1 cellular context compared by ENCODE assay signal in the genomic region with DNA sequence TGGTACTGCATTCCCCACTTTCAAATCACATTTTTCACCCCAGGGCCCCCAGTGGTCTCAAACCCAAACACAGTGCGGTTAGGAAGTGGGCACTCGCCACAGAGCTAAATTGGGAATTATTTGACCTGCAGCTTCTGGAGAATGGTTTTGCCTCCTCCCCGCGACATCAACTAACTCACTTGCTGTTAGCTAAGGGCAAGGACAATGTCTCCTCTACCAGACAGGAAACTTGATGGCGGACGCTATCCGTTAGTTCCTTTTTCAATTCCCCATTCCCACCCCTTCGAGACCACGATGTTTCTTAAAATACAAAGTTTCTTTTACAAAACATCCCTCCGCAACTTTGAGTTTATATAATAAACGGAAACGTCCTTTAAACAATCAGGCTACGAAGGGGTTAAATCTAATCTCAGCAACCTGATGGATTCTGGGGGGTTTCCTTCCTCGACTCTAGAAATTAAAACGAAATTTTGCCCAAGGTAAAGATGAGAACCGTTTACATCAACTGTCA.
TF ChIP-seq lines count a peak whose summit lies in the region.

No MANE protein-coding gene starts in this region.

TF ChIP-seq in GM12878, 131 proteins besides CTCF, POLR2A, EP300 and RAD21 (continued from another document and continues in another):
- TF ChIP-seq, protein P1, sequence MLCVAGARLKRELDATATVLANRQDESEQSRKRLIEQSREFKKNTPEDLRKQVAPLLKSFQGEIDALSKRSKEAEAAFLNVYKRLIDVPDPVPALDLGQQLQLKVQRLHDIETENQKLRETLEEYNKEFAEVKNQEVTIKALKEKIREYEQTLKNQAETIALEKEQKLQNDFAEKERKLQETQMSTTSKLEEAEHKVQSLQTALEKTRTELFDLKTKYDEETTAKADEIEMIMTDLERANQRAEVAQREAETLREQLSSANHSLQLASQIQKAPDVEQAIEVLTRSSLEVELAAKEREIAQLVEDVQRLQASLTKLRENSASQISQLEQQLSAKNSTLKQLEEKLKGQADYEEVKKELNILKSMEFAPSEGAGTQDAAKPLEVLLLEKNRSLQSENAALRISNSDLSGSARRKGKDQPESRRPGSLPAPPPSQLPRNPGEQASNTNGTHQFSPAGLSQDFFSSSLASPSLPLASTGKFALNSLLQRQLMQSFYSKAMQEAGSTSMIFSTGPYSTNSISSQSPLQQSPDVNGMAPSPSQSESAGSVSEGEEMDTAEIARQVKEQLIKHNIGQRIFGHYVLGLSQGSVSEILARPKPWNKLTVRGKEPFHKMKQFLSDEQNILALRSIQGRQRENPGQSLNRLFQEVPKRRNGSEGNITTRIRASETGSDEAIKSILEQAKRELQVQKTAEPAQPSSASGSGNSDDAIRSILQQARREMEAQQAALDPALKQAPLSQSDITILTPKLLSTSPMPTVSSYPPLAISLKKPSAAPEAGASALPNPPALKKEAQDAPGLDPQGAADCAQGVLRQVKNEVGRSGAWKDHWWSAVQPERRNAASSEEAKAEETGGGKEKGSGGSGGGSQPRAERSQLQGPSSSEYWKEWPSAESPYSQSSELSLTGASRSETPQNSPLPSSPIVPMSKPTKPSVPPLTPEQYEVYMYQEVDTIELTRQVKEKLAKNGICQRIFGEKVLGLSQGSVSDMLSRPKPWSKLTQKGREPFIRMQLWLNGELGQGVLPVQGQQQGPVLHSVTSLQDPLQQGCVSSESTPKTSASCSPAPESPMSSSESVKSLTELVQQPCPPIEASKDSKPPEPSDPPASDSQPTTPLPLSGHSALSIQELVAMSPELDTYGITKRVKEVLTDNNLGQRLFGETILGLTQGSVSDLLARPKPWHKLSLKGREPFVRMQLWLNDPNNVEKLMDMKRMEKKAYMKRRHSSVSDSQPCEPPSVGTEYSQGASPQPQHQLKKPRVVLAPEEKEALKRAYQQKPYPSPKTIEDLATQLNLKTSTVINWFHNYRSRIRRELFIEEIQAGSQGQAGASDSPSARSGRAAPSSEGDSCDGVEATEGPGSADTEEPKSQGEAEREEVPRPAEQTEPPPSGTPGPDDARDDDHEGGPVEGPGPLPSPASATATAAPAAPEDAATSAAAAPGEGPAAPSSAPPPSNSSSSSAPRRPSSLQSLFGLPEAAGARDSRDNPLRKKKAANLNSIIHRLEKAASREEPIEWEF (IDR thresholded peaks at IDR 0.05; ENCODE audit: insufficient replicate concordance, low read depth, low read length) = no peak
- no peak for TF ChIP-seq NFYA (IDR thresholded peaks at IDR 0.05; ENCODE audit: borderline replicate concordance, low read depth, low read length)
- TF ChIP-seq, protein P2, sequence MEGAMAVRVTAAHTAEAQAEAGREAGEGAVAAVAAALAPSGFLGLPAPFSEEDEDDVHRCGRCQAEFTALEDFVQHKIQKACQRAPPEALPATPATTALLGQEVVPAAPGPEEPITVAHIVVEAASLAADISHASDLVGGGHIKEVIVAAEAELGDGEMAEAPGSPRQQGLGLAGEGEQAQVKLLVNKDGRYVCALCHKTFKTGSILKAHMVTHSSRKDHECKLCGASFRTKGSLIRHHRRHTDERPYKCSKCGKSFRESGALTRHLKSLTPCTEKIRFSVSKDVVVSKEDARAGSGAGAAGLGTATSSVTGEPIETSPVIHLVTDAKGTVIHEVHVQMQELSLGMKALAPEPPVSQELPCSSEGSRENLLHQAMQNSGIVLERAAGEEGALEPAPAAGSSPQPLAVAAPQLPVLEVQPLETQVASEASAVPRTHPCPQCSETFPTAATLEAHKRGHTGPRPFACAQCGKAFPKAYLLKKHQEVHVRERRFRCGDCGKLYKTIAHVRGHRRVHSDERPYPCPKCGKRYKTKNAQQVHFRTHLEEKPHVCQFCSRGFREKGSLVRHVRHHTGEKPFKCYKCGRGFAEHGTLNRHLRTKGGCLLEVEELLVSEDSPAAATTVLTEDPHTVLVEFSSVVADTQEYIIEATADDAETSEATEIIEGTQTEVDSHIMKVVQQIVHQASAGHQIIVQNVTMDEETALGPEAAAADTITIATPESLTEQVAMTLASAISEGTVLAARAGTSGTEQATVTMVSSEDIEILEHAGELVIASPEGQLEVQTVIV (IDR thresholded peaks at IDR 0.05; ENCODE audit: borderline replicate concordance, partially characterized antibody) = no peak
- TF ChIP-seq EZH2 (IDR thresholded peaks at IDR 0.05; ENCODE audit: borderline replicate concordance, control insufficient read depth, low read depth, low read length) = no peak
- TF ChIP-seq, protein P3, sequence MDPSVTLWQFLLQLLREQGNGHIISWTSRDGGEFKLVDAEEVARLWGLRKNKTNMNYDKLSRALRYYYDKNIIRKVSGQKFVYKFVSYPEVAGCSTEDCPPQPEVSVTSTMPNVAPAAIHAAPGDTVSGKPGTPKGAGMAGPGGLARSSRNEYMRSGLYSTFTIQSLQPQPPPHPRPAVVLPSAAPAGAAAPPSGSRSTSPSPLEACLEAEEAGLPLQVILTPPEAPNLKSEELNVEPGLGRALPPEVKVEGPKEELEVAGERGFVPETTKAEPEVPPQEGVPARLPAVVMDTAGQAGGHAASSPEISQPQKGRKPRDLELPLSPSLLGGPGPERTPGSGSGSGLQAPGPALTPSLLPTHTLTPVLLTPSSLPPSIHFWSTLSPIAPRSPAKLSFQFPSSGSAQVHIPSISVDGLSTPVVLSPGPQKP (IDR thresholded peaks at IDR 0.05; ENCODE audit: low read depth, low read length) = no peak
- TF ChIP-seq FOXK2 (IDR thresholded peaks at IDR 0.05) = no peak
- TF ChIP-seq, protein P4, sequence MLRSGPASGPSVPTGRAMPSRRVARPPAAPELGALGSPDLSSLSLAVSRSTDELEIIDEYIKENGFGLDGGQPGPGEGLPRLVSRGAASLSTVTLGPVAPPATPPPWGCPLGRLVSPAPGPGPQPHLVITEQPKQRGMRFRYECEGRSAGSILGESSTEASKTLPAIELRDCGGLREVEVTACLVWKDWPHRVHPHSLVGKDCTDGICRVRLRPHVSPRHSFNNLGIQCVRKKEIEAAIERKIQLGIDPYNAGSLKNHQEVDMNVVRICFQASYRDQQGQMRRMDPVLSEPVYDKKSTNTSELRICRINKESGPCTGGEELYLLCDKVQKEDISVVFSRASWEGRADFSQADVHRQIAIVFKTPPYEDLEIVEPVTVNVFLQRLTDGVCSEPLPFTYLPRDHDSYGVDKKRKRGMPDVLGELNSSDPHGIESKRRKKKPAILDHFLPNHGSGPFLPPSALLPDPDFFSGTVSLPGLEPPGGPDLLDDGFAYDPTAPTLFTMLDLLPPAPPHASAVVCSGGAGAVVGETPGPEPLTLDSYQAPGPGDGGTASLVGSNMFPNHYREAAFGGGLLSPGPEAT (IDR thresholded peaks at IDR 0.05; ENCODE audit: low read depth) = peak; percentile 68; the same call in 1 of the 2 replicates
- no peak for TF ChIP-seq RAD51 (IDR thresholded peaks at IDR 0.05)
- TF ChIP-seq, protein P5, sequence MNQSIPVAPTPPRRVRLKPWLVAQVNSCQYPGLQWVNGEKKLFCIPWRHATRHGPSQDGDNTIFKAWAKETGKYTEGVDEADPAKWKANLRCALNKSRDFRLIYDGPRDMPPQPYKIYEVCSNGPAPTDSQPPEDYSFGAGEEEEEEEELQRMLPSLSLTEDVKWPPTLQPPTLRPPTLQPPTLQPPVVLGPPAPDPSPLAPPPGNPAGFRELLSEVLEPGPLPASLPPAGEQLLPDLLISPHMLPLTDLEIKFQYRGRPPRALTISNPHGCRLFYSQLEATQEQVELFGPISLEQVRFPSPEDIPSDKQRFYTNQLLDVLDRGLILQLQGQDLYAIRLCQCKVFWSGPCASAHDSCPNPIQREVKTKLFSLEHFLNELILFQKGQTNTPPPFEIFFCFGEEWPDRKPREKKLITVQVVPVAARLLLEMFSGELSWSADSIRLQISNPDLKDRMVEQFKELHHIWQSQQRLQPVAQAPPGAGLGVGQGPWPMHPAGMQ (IDR thresholded peaks at IDR 0.05; ENCODE audit: borderline replicate concordance) = no peak
- no peak for TF ChIP-seq RFX5 (IDR thresholded peaks at IDR 0.05; ENCODE audit: low read depth, low read length)
- TF ChIP-seq SPI1 (IDR thresholded peaks at IDR 0.05; ENCODE audit: borderline replicate concordance, insufficient read depth, low read depth, low read length) = peak; percentile 49; the same call in 1 of the 2 replicates
- TF ChIP-seq POU2F2 (IDR thresholded peaks at IDR 0.05; ENCODE audit: borderline replicate concordance, low read depth, low read length) = no peak
- TF ChIP-seq, protein P6, sequence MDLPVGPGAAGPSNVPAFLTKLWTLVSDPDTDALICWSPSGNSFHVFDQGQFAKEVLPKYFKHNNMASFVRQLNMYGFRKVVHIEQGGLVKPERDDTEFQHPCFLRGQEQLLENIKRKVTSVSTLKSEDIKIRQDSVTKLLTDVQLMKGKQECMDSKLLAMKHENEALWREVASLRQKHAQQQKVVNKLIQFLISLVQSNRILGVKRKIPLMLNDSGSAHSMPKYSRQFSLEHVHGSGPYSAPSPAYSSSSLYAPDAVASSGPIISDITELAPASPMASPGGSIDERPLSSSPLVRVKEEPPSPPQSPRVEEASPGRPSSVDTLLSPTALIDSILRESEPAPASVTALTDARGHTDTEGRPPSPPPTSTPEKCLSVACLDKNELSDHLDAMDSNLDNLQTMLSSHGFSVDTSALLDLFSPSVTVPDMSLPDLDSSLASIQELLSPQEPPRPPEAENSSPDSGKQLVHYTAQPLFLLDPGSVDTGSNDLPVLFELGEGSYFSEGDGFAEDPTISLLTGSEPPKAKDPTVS (IDR thresholded peaks at IDR 0.05; ENCODE audit: low read depth, low read length) = no peak
- 0 out of 2 replicates have a peak, but pooled peaks have one; percentile 57 for TF ChIP-seq CBFB (IDR thresholded peaks at IDR 0.05; ENCODE audit: low read depth)
- 0 out of 2 replicates have a peak, but pooled peaks have one; percentile 9 for TF ChIP-seq JUNB (IDR thresholded peaks at IDR 0.05)
- TF ChIP-seq, protein P7, sequence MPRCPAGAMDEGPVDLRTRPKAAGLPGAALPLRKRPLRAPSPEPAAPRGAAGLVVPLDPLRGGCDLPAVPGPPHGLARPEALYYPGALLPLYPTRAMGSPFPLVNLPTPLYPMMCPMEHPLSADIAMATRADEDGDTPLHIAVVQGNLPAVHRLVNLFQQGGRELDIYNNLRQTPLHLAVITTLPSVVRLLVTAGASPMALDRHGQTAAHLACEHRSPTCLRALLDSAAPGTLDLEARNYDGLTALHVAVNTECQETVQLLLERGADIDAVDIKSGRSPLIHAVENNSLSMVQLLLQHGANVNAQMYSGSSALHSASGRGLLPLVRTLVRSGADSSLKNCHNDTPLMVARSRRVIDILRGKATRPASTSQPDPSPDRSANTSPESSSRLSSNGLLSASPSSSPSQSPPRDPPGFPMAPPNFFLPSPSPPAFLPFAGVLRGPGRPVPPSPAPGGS (IDR thresholded peaks at IDR 0.05; ENCODE audit: borderline replicate concordance, insufficient read depth, low read depth, low read length, poor library complexity, severe bottlenecking) = no peak
- no peak for TF ChIP-seq ESRRA (IDR thresholded peaks at IDR 0.05; ENCODE audit: low read length)
- TF ChIP-seq CEBPB (IDR thresholded peaks at IDR 0.05; ENCODE audit: borderline replicate concordance in 1 of 2, low read depth in 2 of 2, low read length in 2 of 2) = no peak
- TF ChIP-seq NBN (IDR thresholded peaks at IDR 0.05) = no peak
- no peak for TF ChIP-seq BRCA1 (IDR thresholded peaks at IDR 0.05; ENCODE audit: low read depth, low read length)
- no peak for TF ChIP-seq WRNIP1 (IDR thresholded peaks at IDR 0.05; ENCODE audit: borderline replicate concordance, low read depth, low read length)
- TF ChIP-seq CREM (IDR thresholded peaks at IDR 0.05; ENCODE audit: low read depth) = no peak
- TF ChIP-seq EED (IDR thresholded peaks at IDR 0.05; ENCODE audit: low read depth) = peak; percentile 51; the same call in 1 of the 2 replicates
- no peak for TF ChIP-seq HCFC1 (IDR thresholded peaks at IDR 0.05; ENCODE audit: low read length)
- no peak for TF ChIP-seq FOS (IDR thresholded peaks at IDR 0.05; ENCODE audit: borderline replicate concordance, extremely low read depth, insufficient read length)
- TF ChIP-seq, protein P8, sequence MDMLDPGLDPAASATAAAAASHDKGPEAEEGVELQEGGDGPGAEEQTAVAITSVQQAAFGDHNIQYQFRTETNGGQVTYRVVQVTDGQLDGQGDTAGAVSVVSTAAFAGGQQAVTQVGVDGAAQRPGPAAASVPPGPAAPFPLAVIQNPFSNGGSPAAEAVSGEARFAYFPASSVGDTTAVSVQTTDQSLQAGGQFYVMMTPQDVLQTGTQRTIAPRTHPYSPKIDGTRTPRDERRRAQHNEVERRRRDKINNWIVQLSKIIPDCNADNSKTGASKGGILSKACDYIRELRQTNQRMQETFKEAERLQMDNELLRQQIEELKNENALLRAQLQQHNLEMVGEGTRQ (IDR thresholded peaks at IDR 0.05; ENCODE audit: borderline replicate concordance, low read depth, low read length) = no peak
- no peak for TF ChIP-seq PAX5 (IDR thresholded peaks at IDR 0.05; ENCODE audit: borderline replicate concordance, low read depth, low read length)
- TF ChIP-seq ATF7 (IDR thresholded peaks at IDR 0.05; ENCODE audit: low read depth) = no peak
- TF ChIP-seq, protein P9, sequence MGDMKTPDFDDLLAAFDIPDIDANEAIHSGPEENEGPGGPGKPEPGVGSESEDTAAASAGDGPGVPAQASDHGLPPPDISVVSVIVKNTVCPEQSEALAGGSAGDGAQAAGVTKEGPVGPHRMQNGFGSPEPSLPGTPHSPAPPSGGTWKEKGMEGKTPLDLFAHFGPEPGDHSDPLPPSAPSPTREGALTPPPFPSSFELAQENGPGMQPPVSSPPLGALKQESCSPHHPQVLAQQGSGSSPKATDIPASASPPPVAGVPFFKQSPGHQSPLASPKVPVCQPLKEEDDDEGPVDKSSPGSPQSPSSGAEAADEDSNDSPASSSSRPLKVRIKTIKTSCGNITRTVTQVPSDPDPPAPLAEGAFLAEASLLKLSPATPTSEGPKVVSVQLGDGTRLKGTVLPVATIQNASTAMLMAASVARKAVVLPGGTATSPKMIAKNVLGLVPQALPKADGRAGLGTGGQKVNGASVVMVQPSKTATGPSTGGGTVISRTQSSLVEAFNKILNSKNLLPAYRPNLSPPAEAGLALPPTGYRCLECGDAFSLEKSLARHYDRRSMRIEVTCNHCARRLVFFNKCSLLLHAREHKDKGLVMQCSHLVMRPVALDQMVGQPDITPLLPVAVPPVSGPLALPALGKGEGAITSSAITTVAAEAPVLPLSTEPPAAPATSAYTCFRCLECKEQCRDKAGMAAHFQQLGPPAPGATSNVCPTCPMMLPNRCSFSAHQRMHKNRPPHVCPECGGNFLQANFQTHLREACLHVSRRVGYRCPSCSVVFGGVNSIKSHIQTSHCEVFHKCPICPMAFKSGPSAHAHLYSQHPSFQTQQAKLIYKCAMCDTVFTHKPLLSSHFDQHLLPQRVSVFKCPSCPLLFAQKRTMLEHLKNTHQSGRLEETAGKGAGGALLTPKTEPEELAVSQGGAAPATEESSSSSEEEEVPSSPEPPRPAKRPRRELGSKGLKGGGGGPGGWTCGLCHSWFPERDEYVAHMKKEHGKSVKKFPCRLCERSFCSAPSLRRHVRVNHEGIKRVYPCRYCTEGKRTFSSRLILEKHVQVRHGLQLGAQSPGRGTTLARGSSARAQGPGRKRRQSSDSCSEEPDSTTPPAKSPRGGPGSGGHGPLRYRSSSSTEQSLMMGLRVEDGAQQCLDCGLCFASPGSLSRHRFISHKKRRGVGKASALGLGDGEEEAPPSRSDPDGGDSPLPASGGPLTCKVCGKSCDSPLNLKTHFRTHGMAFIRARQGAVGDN (IDR thresholded peaks at IDR 0.05) = no peak
- TF ChIP-seq RELA (IDR thresholded peaks at IDR 0.05; ENCODE audit: borderline replicate concordance, partially characterized antibody) = no peak
- TF ChIP-seq STAT1 (conservative IDR thresholded peaks at IDR 0.05) = no peak
- no peak for TF ChIP-seq HDGF (IDR thresholded peaks at IDR 0.05)
- TF ChIP-seq RB1 (IDR thresholded peaks at IDR 0.05; ENCODE audit: borderline replicate concordance) = 0 out of 2 replicates have a peak, but pooled peaks have one; percentile 5
